Comparison of ENCODE assay signal across 31 cellular contexts in the genomic region with DNA sequence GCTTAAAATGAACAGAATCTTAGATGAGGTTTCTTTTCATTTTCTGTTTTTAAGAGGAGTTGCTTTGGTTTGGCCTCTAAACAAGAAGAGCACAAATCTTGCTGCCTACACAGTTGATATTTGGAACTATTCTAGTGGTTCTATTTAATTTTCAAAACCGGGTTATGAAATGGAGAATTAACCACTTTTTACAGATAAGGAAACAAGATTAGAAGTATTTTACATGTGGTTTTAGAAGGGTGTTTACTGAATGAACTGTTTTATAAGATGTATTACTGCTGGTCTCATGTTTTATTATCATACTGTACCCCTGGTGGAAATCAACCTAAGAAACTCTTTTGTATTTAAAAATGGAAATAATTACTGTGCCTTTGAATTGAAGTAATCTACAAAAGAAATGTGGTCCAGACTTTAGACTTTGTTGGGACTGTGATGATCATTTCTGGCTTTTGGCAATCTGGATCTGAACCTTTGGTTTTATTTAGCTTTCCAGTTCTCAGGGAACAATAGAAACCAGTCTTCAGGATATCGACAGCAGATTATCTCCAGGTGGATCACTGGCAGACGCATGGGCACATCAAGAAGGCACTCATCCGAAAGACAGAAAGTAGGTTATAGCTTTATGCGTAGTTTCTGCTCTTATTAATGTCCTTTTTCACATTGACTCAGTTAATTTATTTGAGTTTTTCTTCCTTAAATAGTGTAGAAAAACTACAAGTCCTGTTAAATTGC. TPM values are rescaled to one million over a fixed set of nuclear protein-coding genes. Genes with fewer than 3 reads are reported as not detected.
DNase-seq lines count a peak whose midpoint lies in the region; ATAC-seq, FAIRE-seq and TF ChIP-seq lines count a peak whose summit lies in the region.
"Had no signal": no experiment of that assay in that cellular context is flagged by ENCODE, and none has a peak within 500 bp of the region (broad histone marks: within the 10 kb centered on the region; RNA-seq: fewer than 3 reads in every experiment).

No MANE protein-coding gene starts in this region.

- no peak overlapping the region for H3K4me3 ChIP-seq in CD8-positive, alpha-beta memory T cell (ENCODE audit: low read length)
- H3K4me3 ChIP-seq in SK-N-SH (ENCODE audit: low read depth in 2 of 2, low read length in 1 of 2) (no peak overlapping the region), keratinocyte (ENCODE audit: control insufficient read depth in 2 of 3, extremely low read depth in 1 of 3, insufficient read depth in 2 of 3, low read depth in 1 of 3, low read length in 3 of 3) (no peak overlapping the region)
- H3K4me3 ChIP-seq: colonic mucosa, GM12878, right atrium auricular region, smooth muscle cell, stomach, uterus had no signal

- H3K4me2 ChIP-seq in SK-N-SH: no peak overlapping the region
- H3K4me2 ChIP-seq in keratinocyte (ENCODE audit: control insufficient read depth, extremely low read depth, insufficient read depth, low read depth, low read length): no peak overlapping the region
- H3K4me2 ChIP-seq: smooth muscle cell had no signal

- ATAC-seq in activated CD8-positive, alpha-beta memory T cell treated with anti-CD3 and anti-CD28 coated beads, Interleukin-2, amount 10 ng/mL, durations not matched to agents 7 days and 5 days: no peak
- ATAC-seq in stimulated activated memory B cell treated with anti-CD40 and anti-IgM and Interleukin-4, amounts not matched to agents 10 μg/mL and 1 μg/mL and 100 μg/mL, for 72 hours: no peak
- ATAC-seq: activated CD4-positive, alpha-beta T cell treated with anti-CD3 and anti-CD28 coated beads for 36 hours; GM12878; left lobe of liver had no signal

- H3F3A ChIP-seq in SK-N-SH (replicated peaks; ENCODE audit: insufficient read depth): peaks cover 17% of the 10 kb centered on the region

- no peaks in the 10 kb centered on the region for H3K9me3 ChIP-seq in CD8-positive, alpha-beta memory T cell (ENCODE audit: low read length)
- no peaks in the 10 kb centered on the region for H3K9me3 ChIP-seq in SK-N-SH
- H3K9me3 ChIP-seq in keratinocyte (ENCODE audit: control insufficient read depth, low read depth, low read length): no peaks in the 10 kb centered on the region
- H3K9me3 ChIP-seq: colonic mucosa, neutrophil, right atrium auricular region, stomach, uterus had no signal

- peak overlapping the region; percentile 19 for H3K27ac Mint-ChIP-seq in activated CD8-positive, alpha-beta memory T cell treated with anti-CD3 and anti-CD28 coated beads, Interleukin-2, amount 10 ng/mL, durations not matched to agents 7 days and 5 days
- H3K27ac Mint-ChIP-seq in CD8-positive, alpha-beta memory T cell: peak overlapping the region; percentile 7 to 81 (median 58)
- no peak overlapping the region for H3K27ac Mint-ChIP-seq in stimulated activated memory B cell treated with anti-CD40 and anti-IgM and Interleukin-4, amounts not matched to agents 10 μg/mL and 1 μg/mL and 100 μg/mL, for 72 hours
- H3K27ac Mint-ChIP-seq: activated CD4-positive, alpha-beta T cell treated with anti-CD3 and anti-CD28 coated beads for 36 hours; activated naive CD4-positive, alpha-beta T cell treated with anti-CD3 and anti-CD28 coated beads, Interleukin-2, amount 50 U/mL, for 24 hours had no signal

- H3K36me3 ChIP-seq in CD8-positive, alpha-beta memory T cell (ENCODE audit: insufficient read depth, low read length): no peaks in the 10 kb centered on the region
- peaks cover 69 to 92% of the 10 kb centered on the region in 2 experiments for H3K36me3 ChIP-seq in SK-N-SH (replicated peaks in 1 of 2; ENCODE audit: control insufficient read depth in 1 of 2, insufficient read depth in 2 of 2, low read length in 1 of 2)
- peaks cover 8 to 17% of the 10 kb centered on the region in 2 experiments for H3K36me3 ChIP-seq in keratinocyte (ENCODE audit: control insufficient read depth in 2 of 2, extremely low read depth in 1 of 2, insufficient read depth in 2 of 2, low read length in 2 of 2)
- H3K36me3 ChIP-seq: uterus had no signal

- H3K9me3 Mint-ChIP-seq in activated CD8-positive, alpha-beta memory T cell treated with anti-CD3 and anti-CD28 coated beads, Interleukin-2, amount 10 ng/mL, durations not matched to agents 7 days and 5 days (ENCODE audit: low read depth): no peaks in the 10 kb centered on the region
- no peaks in the 10 kb centered on the region for H3K9me3 Mint-ChIP-seq in CD8-positive, alpha-beta memory T cell
- no peaks in the 10 kb centered on the region for H3K9me3 Mint-ChIP-seq in stimulated activated memory B cell treated with anti-CD40 and anti-IgM and Interleukin-4, amounts not matched to agents 10 μg/mL and 1 μg/mL and 100 μg/mL, for 72 hours
- H3K9me3 Mint-ChIP-seq: activated naive CD4-positive, alpha-beta T cell treated with anti-CD3 and anti-CD28 coated beads, Interleukin-2, amount 50 U/mL, for 24 hours had no signal

- POLR2A ChIA-PET in CD8-positive, alpha-beta memory T cell (lab: Charles Lee): no interaction called here
- POLR2A ChIA-PET in SK-N-SH (lab: Yijun Ruan, JAX): no interaction called here

- H3K9me2 ChIP-seq in SK-N-SH: no peaks in the 10 kb centered on the region

- no peak overlapping the region for H3K4me3 Mint-ChIP-seq in activated CD8-positive, alpha-beta memory T cell treated with anti-CD3 and anti-CD28 coated beads, Interleukin-2, amount 10 ng/mL, durations not matched to agents 7 days and 5 days
- H3K4me3 Mint-ChIP-seq in CD8-positive, alpha-beta memory T cell: peak overlapping the region in 1 of 7 donors; percentile 8
- H3K4me3 Mint-ChIP-seq in stimulated activated memory B cell treated with anti-CD40 and anti-IgM and Interleukin-4, amounts not matched to agents 10 μg/mL and 1 μg/mL and 100 μg/mL, for 72 hours: no peak overlapping the region
- H3K4me3 Mint-ChIP-seq: activated CD4-positive, alpha-beta T cell treated with anti-CD3 and anti-CD28 coated beads for 36 hours; activated naive CD4-positive, alpha-beta T cell treated with anti-CD3 and anti-CD28 coated beads, Interleukin-2, amount 50 U/mL, for 24 hours had no signal

- FAIRE-seq in keratinocyte (lab: Jason Lieb, UNC): peak; percentile 9
- FAIRE-seq: A204.1, bronchial epithelial cell, GM12878, HTR-8/SVneo had no signal

- WGBS in SK-N-SH (ENCODE audit: low lambda C conversion rate): 79% methylated on average over 5 of the region's 5 CpGs

- H3K27me3 ChIP-seq in CD8-positive, alpha-beta memory T cell (ENCODE audit: insufficient read depth, low read length, poor library complexity, severe bottlenecking): no peaks in the 10 kb centered on the region
- H3K27me3 ChIP-seq in SK-N-SH (ENCODE audit: insufficient read depth) (no peaks in the 10 kb centered on the region), keratinocyte (ENCODE audit: control insufficient read depth, extremely low read depth, insufficient read depth, low read length) (no peaks in the 10 kb centered on the region)
- H3K27me3 ChIP-seq: colonic mucosa, neutrophil, right atrium auricular region, stomach, uterus had no signal

- peaks cover 53% of the 10 kb centered on the region for H3K36me3 Mint-ChIP-seq in activated CD8-positive, alpha-beta memory T cell treated with anti-CD3 and anti-CD28 coated beads, Interleukin-2, amount 10 ng/mL, durations not matched to agents 7 days and 5 days
- peaks cover 15 to 73% (median 16%) of the 10 kb centered on the region in 3 donors for H3K36me3 Mint-ChIP-seq in CD8-positive, alpha-beta memory T cell
- H3K36me3 Mint-ChIP-seq in stimulated activated memory B cell treated with anti-CD40 and anti-IgM and Interleukin-4, amounts not matched to agents 10 μg/mL and 1 μg/mL and 100 μg/mL, for 72 hours: peaks cover 36% of the 10 kb centered on the region

- H4K20me1 ChIP-seq in SK-N-SH (ENCODE audit: insufficient read depth) (no peaks in the 10 kb centered on the region), keratinocyte (ENCODE audit: control insufficient read depth, extremely low read depth, insufficient read depth, low read length) (no peaks in the 10 kb centered on the region)

- H3K4me1 Mint-ChIP-seq in activated CD8-positive, alpha-beta memory T cell treated with anti-CD3 and anti-CD28 coated beads, Interleukin-2, amount 10 ng/mL, durations not matched to agents 7 days and 5 days: peaks cover 11% of the 10 kb centered on the region
- H3K4me1 Mint-ChIP-seq in CD8-positive, alpha-beta memory T cell: peaks cover 13 to 22% (median 19%) of the 10 kb centered on the region in 3 donors
- no peaks in the 10 kb centered on the region for H3K4me1 Mint-ChIP-seq in stimulated activated memory B cell treated with anti-CD40 and anti-IgM and Interleukin-4, amounts not matched to agents 10 μg/mL and 1 μg/mL and 100 μg/mL, for 72 hours

- H3K4me1 ChIP-seq in CD8-positive, alpha-beta memory T cell (ENCODE audit: insufficient read depth, low read length): no peaks in the 10 kb centered on the region
- H3K4me1 ChIP-seq in SK-N-SH (ENCODE audit: control insufficient read depth in 1 of 2, insufficient read depth in 2 of 2, low read depth in 1 of 2, low read length in 1 of 2) (peaks cover 0 to 7% of the 10 kb centered on the region in 2 experiments; a peak in 2 of 4 replicates), keratinocyte (ENCODE audit: control insufficient read depth, extremely low read depth, insufficient read depth, low read length) (no peaks in the 10 kb centered on the region)
- H3K4me1 ChIP-seq: colonic mucosa, right atrium auricular region, stomach, uterus had no signal

- no peak for TF ChIP-seq CTCF in SK-N-SH (IDR thresholded peaks at IDR 0.05)
- TF ChIP-seq CTCF in keratinocyte (optimal IDR thresholded peaks at IDR 0.05 in 1 of 3, IDR thresholded peaks at IDR 0.05 in 1 of 3, conservative IDR thresholded peaks at IDR 0.05 in 1 of 3; ENCODE audit: extremely low read depth in 1 of 3, insufficient read depth in 2 of 3, low read length in 3 of 3): no peak

- dilution Hi-C loops in keratinocyte (cut with MboI; ENCODE audit: extremely low pct_ligation_motif_present, low sequenced_read_pairs): no loop called here

- 0 out of 2 replicates have a peak, but pooled peaks cover 2% of the 10 kb centered on the region for H3K79me2 ChIP-seq in SK-N-SH (ENCODE audit: insufficient read depth)
- H3K79me2 ChIP-seq in keratinocyte (ENCODE audit: control insufficient read depth, insufficient read depth, low read length): no peaks in the 10 kb centered on the region

- H3K27me3 Mint-ChIP-seq in activated CD8-positive, alpha-beta memory T cell treated with anti-CD3 and anti-CD28 coated beads, Interleukin-2, amount 10 ng/mL, durations not matched to agents 7 days and 5 days: no peaks in the 10 kb centered on the region
- H3K27me3 Mint-ChIP-seq in CD8-positive, alpha-beta memory T cell: no peaks in the 10 kb centered on the region
- no peaks in the 10 kb centered on the region for H3K27me3 Mint-ChIP-seq in stimulated activated memory B cell treated with anti-CD40 and anti-IgM and Interleukin-4, amounts not matched to agents 10 μg/mL and 1 μg/mL and 100 μg/mL, for 72 hours
- H3K27me3 Mint-ChIP-seq: activated CD4-positive, alpha-beta T cell treated with anti-CD3 and anti-CD28 coated beads for 36 hours; activated naive CD4-positive, alpha-beta T cell treated with anti-CD3 and anti-CD28 coated beads, Interleukin-2, amount 50 U/mL, for 24 hours had no signal

- CTCF ChIA-PET in activated CD8-positive, alpha-beta memory T cell treated with anti-CD3 and anti-CD28 coated beads, Interleukin-2, amount 10 ng/mL, durations not matched to agents 7 days and 5 days (lab: Charles Lee): interaction anchor here (1.0 kb wide), 1 partner anchor 55 kb away, joined by 3 read pairs; no protein-coding TSS in a partner anchor
- CTCF ChIA-PET in CD8-positive, alpha-beta memory T cell (lab: Charles Lee): interaction anchor here (0.7 kb wide), 1 partner anchor 191 kb away, joined by 3 read pairs; no protein-coding TSS in a partner anchor
- CTCF ChIA-PET in SK-N-SH (lab: Yijun Ruan, JAX): interaction anchor here (0.8 to 1.5 kb wide), 5 partner anchors 10 to 54 kb away, joined by 3 to 6 read pairs (median 4); no protein-coding TSS in a partner anchor

- no peak; the same call in 1 of the 2 replicates for TF ChIP-seq RAD21 in SK-N-SH (IDR thresholded peaks at IDR 0.05; ENCODE audit: low read length)

- H3K27ac ChIP-seq in CD8-positive, alpha-beta memory T cell (ENCODE audit: low read depth, low read length): no peak overlapping the region
- H3K27ac ChIP-seq in SK-N-SH (ENCODE audit: low read depth in 2 of 2, low read length in 1 of 2) (peak overlapping the region; percentile 2 to 79; a peak in 2 of 4 replicates), keratinocyte (ENCODE audit: control insufficient read depth, insufficient read depth, low read length) (no peak overlapping the region)
- H3K27ac ChIP-seq: colonic mucosa, neutrophil, right atrium auricular region, stomach, uterus had no signal

- H3K9me1 ChIP-seq in keratinocyte (ENCODE audit: control insufficient read depth, extremely low read depth, insufficient read depth, low read length): no peaks in the 10 kb centered on the region

- DNase-seq in activated CD8-positive, alpha-beta memory T cell treated with anti-CD3 and anti-CD28 coated beads, Interleukin-2, amount 10 ng/mL, durations not matched to agents 7 days and 5 days: no peak
- no peak for DNase-seq in activated CD8-positive, alpha-beta memory T cell treated with anti-CD3 and anti-CD28 coated beads, Interleukin-2, amount 50 U/mL, for 4 hours
- DNase-seq in CD8-positive, alpha-beta memory T cell: no peak
- peak; percentile 55 for DNase-seq in SK-N-SH
- DNase-seq in keratinocyte (ENCODE audit: low read depth, low spot score): no peak
- DNase-seq in effector CD4-positive, alpha-beta T cell: no peak
- DNase-seq in NCI-H748 treated with DMSO at 0.1 percent for 48 hours (lab: John Stamatoyannopoulos, UW): no peak
- DNase-seq: activated CD4-positive, alpha-beta T cell treated with anti-CD3 and anti-CD28 coated beads for 36 hours; aorta; colonic mucosa; DMS 273 treated with DMSO at 0.1 percent for 48 hours; effector CD8-positive, alpha-beta T cell; EL; KBM-7; NCI-H1105; NCI-H187 treated with DMSO at 0.1 percent for 48 hours; NCI-H524 treated with DMSO at 0.1 percent for 48 hours; posterior cingulate gyrus; SHP77; stomach; uterus had no signal

- H2AFZ ChIP-seq in SK-N-SH (ENCODE audit: low read depth) (no peak overlapping the region), keratinocyte (ENCODE audit: control insufficient read depth, low read length) (no peak overlapping the region)

- peak in 1 of 2 experiments; percentile 73; a peak in 2 of 4 replicates for TF ChIP-seq EP300 in SK-N-SH (IDR thresholded peaks at IDR 0.05; ENCODE audit: borderline replicate concordance in 1 of 2, low read depth in 1 of 2, low read length in 1 of 2)

- H3K9ac ChIP-seq in SK-N-SH (no peak overlapping the region), keratinocyte (ENCODE audit: control insufficient read depth, extremely low read depth, insufficient read depth, low read length) (no peak overlapping the region)

RNA-seq across cellular contexts. Expression of gene TBK1, which starts 43.2 kb away (rescaled TPM):
- total RNA-seq in activated CD8-positive, alpha-beta memory T cell treated with anti-CD3 and anti-CD28 coated beads, Interleukin-2, amount 10 ng/mL, durations not matched to agents 7 days and 5 days: 10 to 100 TPM; 37.3 to 40.4 TPM
- total RNA-seq in CD8-positive, alpha-beta memory T cell: 10 to 100 TPM; 25.9 to 27.6 TPM
- polyA plus RNA-seq in CD8-positive, alpha-beta memory T cell: 26.8 TPM
- 8.2 and 11.5 TPM in 2 replicates for polyA plus RNA-seq in SK-N-SH (2012; rRNA removed)
- polyA plus RNA-seq in SK-N-SH (2012; cell fraction: cytosol; rRNA removed): 13.4 and 16.7 TPM in 2 replicates
- polyA plus RNA-seq in SK-N-SH (2012; cell fraction: nucleus; rRNA removed): 5.0 and 14.9 TPM in 2 replicates
- polyA plus RNA-seq in keratinocyte: 9.3 to 19.1 TPM (median 9.4 TPM) in 3 replicates
- 22.8 TPM for polyA plus RNA-seq in keratinocyte (2011; ENCODE audit: low read depth)
- 6.7 and 14.7 TPM in 2 replicates for polyA plus RNA-seq in keratinocyte (2011; cell fraction: cytosol; rRNA removed)
- 12.5 and 20.8 TPM in 2 replicates for polyA plus RNA-seq in keratinocyte (2011; cell fraction: nucleus; rRNA removed)
- polyA plus RNA-seq in keratinocyte (2012; ENCODE audit: low replicate concordance): 10.3 and 13.7 TPM in 2 replicates
- 0.75 to 11.8 TPM (median 4.0 TPM) in 3 replicates for polyA minus RNA-seq in keratinocyte
- 6.7 TPM for polyA minus RNA-seq in keratinocyte (2011; cell fraction: cytosol; rRNA and poly(A)+ RNA removed)
- polyA minus RNA-seq in keratinocyte (2011; cell fraction: nucleus; rRNA and poly(A)+ RNA removed): 9.8 and 13.6 TPM in 2 replicates

Comparison
In these comparisons a context has a peak if more than half of its experiments do, and no peak if none do; other contexts are left out.
1. H3K27ac ChIP-seq: peak in SK-N-SH (2 of 2); none in CD8-positive, alpha-beta memory T cell (single experiment) and keratinocyte (single experiment).